Comparison of ENCODE assay signal across 25 cellular contexts in genomic region chr7:132895231-132895630, GRCh38.
DNase-seq lines count a peak whose midpoint lies in the region; ATAC-seq, FAIRE-seq and TF ChIP-seq lines count a peak whose summit lies in the region.
"Had no signal": no experiment of that assay in that cellular context is flagged by ENCODE, and none has a peak within 500 bp of the region (broad histone marks: within the 10 kb centered on the region; RNA-seq: fewer than 3 reads in every experiment).

No MANE protein-coding gene starts in this region.

- H3K4me3 Mint-ChIP-seq in astrocyte (ENCODE audit: unreplicated experiment) (no peak overlapping the region), natural killer cell (no peak overlapping the region)
- H3K4me3 Mint-ChIP-seq: GM23338, HFFc6 had no signal

- H2BK15ac ChIP-seq in IMR-90 (ENCODE audit: low read depth, low read length) (no peak overlapping the region), mesenchymal stem cell (ENCODE audit: low read depth, poor library complexity, severe bottlenecking) (no peak overlapping the region)

- H4K8ac ChIP-seq in IMR-90 (ENCODE audit: low read depth in 2 of 2, low read length in 2 of 2), result no peak overlapping the region
- H4K8ac ChIP-seq in mesenchymal stem cell (ENCODE audit: low read length), result no peak overlapping the region

- H2BK12ac ChIP-seq in mesenchymal stem cell (ENCODE audit: low read length in 2 of 2), result no peak overlapping the region

- H3K27ac Mint-ChIP-seq in astrocyte (ENCODE audit: unreplicated experiment) (no peak overlapping the region), natural killer cell (no peak overlapping the region)
- H3K27ac Mint-ChIP-seq: GM23338, HFFc6 had no signal

- H3K4ac ChIP-seq in IMR-90 (ENCODE audit: low read depth, low read length) (no peak overlapping the region), mesenchymal stem cell (ENCODE audit: low read depth in 1 of 2, low read length in 2 of 2) (no peak overlapping the region)

- H2AK5ac ChIP-seq in IMR-90 (ENCODE audit: low read depth, low read length), result no peak overlapping the region
- H2AK5ac ChIP-seq in mesenchymal stem cell (ENCODE audit: low read length, severe bottlenecking), result no peak overlapping the region

- no peaks in the 10 kb centered on the region for H3K9me3 ChIP-seq in IMR-90 (ENCODE audit: control insufficient read depth, insufficient read depth, low read length)
- H3K9me3 ChIP-seq in astrocyte (ENCODE audit: insufficient read depth, low read depth, low read length), result no peaks in the 10 kb centered on the region
- H3K9me3 ChIP-seq in mesenchymal stem cell (ENCODE audit: control insufficient read depth, low read length), result no peaks in the 10 kb centered on the region
- H3K9me3 ChIP-seq: HAP-1, SK-N-SH had no signal

- H3K9me1 ChIP-seq in IMR-90 (ENCODE audit: insufficient read depth, low read length), result no peaks in the 10 kb centered on the region

- H4K20me1 ChIP-seq in IMR-90 (ENCODE audit: insufficient read depth, low read length), result no peaks in the 10 kb centered on the region
- H4K20me1 ChIP-seq in astrocyte (ENCODE audit: insufficient read depth, low read length), result peaks cover 3% of the 10 kb centered on the region

- H2BK120ac ChIP-seq in IMR-90 (ENCODE audit: low read depth, low read length) (no peak overlapping the region), mesenchymal stem cell (ENCODE audit: low read depth, low read length) (no peak overlapping the region)

- H3K27me3 ChIP-seq in IMR-90 (ENCODE audit: control insufficient read depth, insufficient read depth, low read length), result no peaks in the 10 kb centered on the region
- no peaks in the 10 kb centered on the region for H3K27me3 ChIP-seq in astrocyte (ENCODE audit: insufficient read depth, low read length)
- no peaks in the 10 kb centered on the region for H3K27me3 ChIP-seq in mesenchymal stem cell (ENCODE audit: control insufficient read depth in 1 of 2, insufficient read depth in 1 of 2, low read length in 2 of 2)

- H3K4me2 ChIP-seq in IMR-90 (ENCODE audit: low read depth, low read length) (no peak overlapping the region), astrocyte (ENCODE audit: low read length) (no peak overlapping the region), mesenchymal stem cell (ENCODE audit: low read length, poor library complexity, severe bottlenecking) (no peak overlapping the region)
- H3K4me2 ChIP-seq: GM23338, KMS-11, SK-N-SH had no signal

- no peak overlapping the region for H3K23ac ChIP-seq in IMR-90 (ENCODE audit: low read depth, low read length)
- no peak overlapping the region for H3K23ac ChIP-seq in mesenchymal stem cell (ENCODE audit: low read length in 2 of 2)

- H3K27me3 Mint-ChIP-seq in astrocyte (ENCODE audit: low read depth, unreplicated experiment) (no peaks in the 10 kb centered on the region), natural killer cell (ENCODE audit: low read depth in 2 of 2) (no peaks in the 10 kb centered on the region)

- no peak overlapping the region for H2BK20ac ChIP-seq in IMR-90 (ENCODE audit: low read depth, low read length)

- H4K91ac ChIP-seq in IMR-90 (ENCODE audit: insufficient read depth, low read depth, low read length) (no peak overlapping the region), mesenchymal stem cell (ENCODE audit: low read length) (no peak overlapping the region)

- no peaks in the 10 kb centered on the region for H3K79me2 ChIP-seq in astrocyte (ENCODE audit: insufficient read depth, low read length)

- H3K9me3 Mint-ChIP-seq in astrocyte (ENCODE audit: unreplicated experiment) (peaks cover 4% of the 10 kb centered on the region), natural killer cell (no peaks in the 10 kb centered on the region)
- H3K9me3 Mint-ChIP-seq: HFFc6 had no signal

- H3K36me3 ChIP-seq in IMR-90 (ENCODE audit: control insufficient read depth, insufficient read depth, low read length) (no peaks in the 10 kb centered on the region), astrocyte (ENCODE audit: insufficient read depth, low read length) (no peaks in the 10 kb centered on the region), mesenchymal stem cell (ENCODE audit: control insufficient read depth in 1 of 2, insufficient read depth in 2 of 2, low read depth in 1 of 2, low read length in 2 of 2) (peaks cover 0 to 3% of the 10 kb centered on the region in 2 experiments)
- H3K36me3 ChIP-seq: HAP-1 had no signal

- no peak for FAIRE-seq in astrocyte (lab: Jason Lieb, UNC)
- FAIRE-seq: GM12892 had no signal

- H3K9ac ChIP-seq in IMR-90 (ENCODE audit: low read depth, low read length), result no peak overlapping the region
- H3K9ac ChIP-seq in astrocyte (ENCODE audit: low read length), result no peak overlapping the region
- no peak overlapping the region for H3K9ac ChIP-seq in mesenchymal stem cell (ENCODE audit: low read length)
- H3K9ac ChIP-seq: KMS-11, SK-N-SH had no signal

- H3K18ac ChIP-seq in IMR-90 (ENCODE audit: low read depth, low read length) (no peak overlapping the region), mesenchymal stem cell (ENCODE audit: low read depth in 1 of 2, low read length in 2 of 2) (no peak overlapping the region)

- H3K4me1 Mint-ChIP-seq in astrocyte (ENCODE audit: low read depth, unreplicated experiment) (no peaks in the 10 kb centered on the region), natural killer cell (peaks cover 5% of the 10 kb centered on the region in 2 donors)
- H3K4me1 Mint-ChIP-seq: GM23338 had no signal

- no peak for TF ChIP-seq POLR2A in IMR-90 (IDR thresholded peaks at IDR 0.05; ENCODE audit: low read depth, low read length)

- H3K27ac ChIP-seq in IMR-90 (ENCODE audit: insufficient read depth, low read length), result no peak overlapping the region
- H3K27ac ChIP-seq in astrocyte (ENCODE audit: low read depth, low read length), result no peak overlapping the region
- no peak overlapping the region for H3K27ac ChIP-seq in mesenchymal stem cell (ENCODE audit: low read length, poor library complexity, severe bottlenecking)
- H3K27ac ChIP-seq: KMS-11 had no signal

- H3K14ac ChIP-seq in IMR-90 (replicated peaks; ENCODE audit: low read depth, low read length) (no peak overlapping the region), mesenchymal stem cell (ENCODE audit: low read length in 2 of 2) (no peak overlapping the region)

- no peak for TF ChIP-seq RAD21 in IMR-90 (IDR thresholded peaks at IDR 0.05; ENCODE audit: low read length)

- BruUV-seq in IMR-90 (replicated peaks; lab: Mats Ljungman, UMichigan), result no TSS peak

- H3K36me3 Mint-ChIP-seq in astrocyte (ENCODE audit: low read depth, unreplicated experiment) (peaks cover 17% of the 10 kb centered on the region), natural killer cell (no peaks in the 10 kb centered on the region)

- H2AFZ ChIP-seq in IMR-90 (replicated peaks; ENCODE audit: low read length, poor library complexity) (no peak overlapping the region), astrocyte (ENCODE audit: low read depth, low read length) (no peak overlapping the region), mesenchymal stem cell (ENCODE audit: low read depth, low read length) (no peak overlapping the region)
- H2AFZ ChIP-seq: GM23338 had no signal

- TF ChIP-seq CTCF in IMR-90 (conservative IDR thresholded peaks at IDR 0.05; ENCODE audit: low read depth, low read length) (no peak), astrocyte (IDR thresholded peaks at IDR 0.05; ENCODE audit: insufficient read depth, low read depth, low read length) (no peak), natural killer cell (IDR thresholded peaks at IDR 0.05) (no peak)

- no peak overlapping the region for H3K4me3 ChIP-seq in IMR-90 (ENCODE audit: insufficient read depth, low read depth, low read length)
- no peak overlapping the region for H3K4me3 ChIP-seq in astrocyte (ENCODE audit: insufficient read depth, low read depth, low read length)
- no peak overlapping the region for H3K4me3 ChIP-seq in mesenchymal stem cell (ENCODE audit: insufficient read depth in 1 of 2, low read depth in 1 of 2, low read length in 2 of 2)
- H3K4me3 ChIP-seq: GM23338, HAP-1 had no signal

- no CpG with 5 or more reads among the region's 6 CpGs for WGBS in IMR-90 (ENCODE audit: extremely low coverage in 2 of 2, insufficient read length in 1 of 2), 2 experiments
- 96% methylated on average over 6 of the region's 6 CpGs for WGBS in mesenchymal stem cell

- H2AK9ac ChIP-seq in IMR-90 (replicated peaks; ENCODE audit: low read depth, low read length, poor library complexity), result no peak overlapping the region

- ATAC-seq in IMR-90 (ENCODE audit: low read depth) (no peak), HG03175 (IDR thresholded peaks at IDR 0.05; ENCODE audit: unreplicated experiment) (no peak), natural killer cell (no peak)
- ATAC-seq: GM23338, PC-3 had no signal

- H4K5ac ChIP-seq in IMR-90 (ENCODE audit: low read depth, low read length), result no peak overlapping the region

- no peak for DNase-seq in IMR-90
- DNase-seq in MV-4-11 (lab: John Stamatoyannopoulos, UW), result peak; percentile 6
- peak; percentile 8 for DNase-seq in astrocyte (ENCODE audit: low read depth)
- peak; percentile 36 for DNase-seq in iris pigment epithelial cell (ENCODE audit: low read depth)
- DNase-seq in natural killer cell, result no peak
- DNase-seq in mesenchymal stem cell, result no peak
- DNase-seq: Calu3, DMS153, DND-41, HFFc6, MM.1S, NCI-H1105 treated with DMSO at 0.1 percent for 48 hours, NCI-H146, NCI-H1930, NCI-H2107, NCI-H524 treated with DMSO at 0.1 percent for 48 hours, NCI-H774, PC-3, SK-N-SH, SW 1271 had no signal

- intact Hi-C loops in IMR-90 (cut with micrococcal nuclease), result no loop called here
- intact Hi-C loops in natural killer cell (cut with micrococcal nuclease), result no loop called here

- in situ Hi-C loops in IMR-90 (cut with MboI; ENCODE audit: low sequenced_read_pairs), result no loop called here

- POLR2A ChIA-PET in IMR-90 (lab: Charles Lee; ENCODE audit: unreplicated experiment), result no interaction called here

- H3K4me1 ChIP-seq in IMR-90 (ENCODE audit: control insufficient read depth, insufficient read depth, low read length), result peaks cover under 1% of the 10 kb centered on the region; the same call in 1 of the 2 replicates
- no peaks in the 10 kb centered on the region for H3K4me1 ChIP-seq in astrocyte (ENCODE audit: insufficient read depth, low read length)
- no peaks in the 10 kb centered on the region for H3K4me1 ChIP-seq in mesenchymal stem cell (ENCODE audit: control insufficient read depth, insufficient read depth, low read depth, low read length)
- H3K4me1 ChIP-seq: HAP-1 had no signal

- no peaks in the 10 kb centered on the region for H3K79me1 ChIP-seq in IMR-90 (ENCODE audit: low read depth in 1 of 2, low read length in 2 of 2)
- peaks cover 16% of the 10 kb centered on the region for H3K79me1 ChIP-seq in mesenchymal stem cell (replicated peaks; ENCODE audit: low read length, poor library complexity, severe bottlenecking)

- no peak overlapping the region for H3K56ac ChIP-seq in IMR-90 (ENCODE audit: extremely low read depth, insufficient read depth, low read length)

- CTCF ChIA-PET in IMR-90 (lab: Yijun Ruan, JAX), result no interaction called here

- H2BK5ac ChIP-seq in IMR-90 (ENCODE audit: low read depth, low read length, poor library complexity, severe bottlenecking) (no peak overlapping the region), mesenchymal stem cell (ENCODE audit: low read depth, low read length, poor library complexity, severe bottlenecking) (no peak overlapping the region)

- dilution Hi-C loops in IMR-90 (cut with HindIII; ENCODE audit: low sequenced_read_pairs, unreplicated experiment), result no loop called here

Comparison
In these comparisons a context has a peak if more than half of its experiments do, and no peak if none do; other contexts are left out.
1. DNase-seq: peak in MV-4-11 (single experiment), astrocyte (single experiment) and iris pigment epithelial cell (single experiment); none in IMR-90 (single experiment), natural killer cell (single experiment) and mesenchymal stem cell (single experiment).